10 cellular contexts compared by ENCODE assay signal in genomic region chr14:49907186-49907585, GRCh38. TPM values are rescaled to one million over a fixed set of nuclear protein-coding genes. Genes with fewer than 3 reads are reported as not detected.
A peak's percentile ranks its signal among the peaks of the same experiment; 100 is the strongest.
DNase-seq lines count a peak whose midpoint lies in the region; ATAC-seq, FAIRE-seq and TF ChIP-seq lines count a peak whose summit lies in the region.
"Had no signal": no experiment of that assay in that cellular context is flagged by ENCODE, and none has a peak within 500 bp of the region (broad histone marks: within the 10 kb centered on the region; RNA-seq: fewer than 3 reads in every experiment).

No MANE protein-coding gene starts in this region.

- peaks cover 6% of the 10 kb centered on the region for H3K9me3 Mint-ChIP-seq in activated naive CD8-positive, alpha-beta T cell treated with anti-CD3 and anti-CD28 coated beads, Interleukin-2, amount 50 U/mL, for 24 hours

- peaks cover 58% of the 10 kb centered on the region for H3K4me1 Mint-ChIP-seq in activated naive CD8-positive, alpha-beta T cell treated with anti-CD3 and anti-CD28 coated beads, Interleukin-2, amount 50 U/mL, for 24 hours

- peak overlapping the region; percentile 61 for H3K27ac Mint-ChIP-seq in activated naive CD8-positive, alpha-beta T cell treated with anti-CD3 and anti-CD28 coated beads, Interleukin-2, amount 50 U/mL, for 24 hours

- H2AFZ ChIP-seq in ACC112 (ENCODE audit: low read length, unreplicated experiment): no peak overlapping the region

- ATAC-seq in activated naive CD8-positive, alpha-beta T cell treated with anti-CD3 and anti-CD28 coated beads, Interleukin-2, amount 50 U/mL, for 24 hours: no peak
- ATAC-seq in left lung (no peak), GM21423 (IDR thresholded peaks at IDR 0.05; ENCODE audit: unreplicated experiment) (no peak)
- no peak for ATAC-seq in activated CD4-positive, CD25-positive, alpha-beta regulatory T cell treated with anti-CD3 and anti-CD28 coated beads, Interleukin-2, amount 50 U/mL, for 24 hours

- no peak overlapping the region for H3K4me3 ChIP-seq in ACC112 (ENCODE audit: low read depth, low read length)
- no peak overlapping the region for H3K4me3 ChIP-seq in left lung

- no peaks in the 10 kb centered on the region for H3K27me3 ChIP-seq in ACC112 (ENCODE audit: insufficient read depth, low read length)
- no peaks in the 10 kb centered on the region for H3K27me3 ChIP-seq in left lung

- peak overlapping the region; percentile 92 for H3K27ac ChIP-seq in ACC112 (ENCODE audit: low read depth, low read length)
- H3K27ac ChIP-seq in left lung: peak overlapping the region; percentile 60 to 79

- peak; percentile 52 for FAIRE-seq in H54 (lab: Jason Lieb, UNC)

- no peaks in the 10 kb centered on the region for H3K79me2 ChIP-seq in ACC112 (ENCODE audit: control insufficient read depth, insufficient read depth, low read length, unreplicated experiment)

- DNase-seq in H54 (ENCODE audit: insufficient read length, low spot score) (no peak), left lung (no peak), OCI-M1 (lab: John Stamatoyannopoulos, UW) (no peak), epidermal melanocyte (ENCODE audit: insufficient read length, low spot score) (no peak)
- no peak for DNase-seq in activated naive CD8-positive, alpha-beta T cell treated with anti-CD3 and anti-CD28 coated beads, Interleukin-2, amount 50 U/mL, for 24 hours
- DNase-seq: midbrain had no signal

- H3K36me3 ChIP-seq in ACC112 (ENCODE audit: insufficient read depth, low read length) (no peaks in the 10 kb centered on the region), left lung (no peaks in the 10 kb centered on the region)

- peak overlapping the region; percentile 56 for H3K4me3 Mint-ChIP-seq in activated naive CD8-positive, alpha-beta T cell treated with anti-CD3 and anti-CD28 coated beads, Interleukin-2, amount 50 U/mL, for 24 hours
- H3K4me3 Mint-ChIP-seq: CD4-positive, CD25-positive, alpha-beta regulatory T cell had no signal

- intact Hi-C loops in left lung (cut with DNase I): no loop called here

- TF ChIP-seq POLR2A in H54 (IDR thresholded peaks at IDR 0.05; ENCODE audit: low read depth, low read length): no peak

- H3K4me1 ChIP-seq in ACC112 (ENCODE audit: control insufficient read depth, insufficient read depth, low read length, unreplicated experiment): peaks cover 28% of the 10 kb centered on the region
- H3K4me1 ChIP-seq in left lung: peaks cover 0 to 44% of the 10 kb centered on the region in 2 donors

- no peaks in the 10 kb centered on the region for H3K9me3 ChIP-seq in left lung

- no peaks in the 10 kb centered on the region for H3K27me3 Mint-ChIP-seq in activated naive CD8-positive, alpha-beta T cell treated with anti-CD3 and anti-CD28 coated beads, Interleukin-2, amount 50 U/mL, for 24 hours
- H3K27me3 Mint-ChIP-seq: CD4-positive, CD25-positive, alpha-beta regulatory T cell had no signal

- H3K36me3 Mint-ChIP-seq in activated naive CD8-positive, alpha-beta T cell treated with anti-CD3 and anti-CD28 coated beads, Interleukin-2, amount 50 U/mL, for 24 hours (ENCODE audit: low read depth): peaks cover 17% of the 10 kb centered on the region

- no peak for TF ChIP-seq CTCF in left lung (IDR thresholded peaks at IDR 0.05)

RNA-seq across cellular contexts. Expression of gene ARF6, which starts 14.3 kb away (rescaled TPM):
- 10 to 100 TPM; 73.6 to 89.0 TPM for total RNA-seq in left lung

RNA-seq across cellular contexts. Expression of gene NEMF, which starts 54.6 kb away (rescaled TPM):
- total RNA-seq in left lung: 10 to 100 TPM; 48.1 to 62.1 TPM
